ENCODE assay signal across 12 cellular contexts in the genomic region with DNA sequence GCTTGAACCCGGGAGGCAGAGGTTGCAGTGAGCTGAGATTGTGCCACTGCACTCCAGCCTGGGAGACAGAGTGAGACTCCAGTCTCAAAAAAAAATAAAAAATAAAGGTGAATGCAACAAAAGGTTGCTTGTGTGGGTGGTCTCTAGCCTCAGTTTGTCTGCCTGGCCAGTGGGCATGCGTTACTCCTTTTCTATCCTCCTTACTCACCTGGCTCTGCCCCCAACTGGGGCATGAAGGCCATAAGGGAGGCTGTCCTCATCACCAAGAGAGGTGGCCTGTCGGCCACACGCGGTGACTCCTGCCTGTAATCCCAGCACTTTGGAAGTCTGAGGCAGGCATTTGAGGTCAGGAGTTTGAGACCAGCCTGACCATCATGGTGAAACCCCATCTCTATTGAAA. TPM values are rescaled to one million over a fixed set of nuclear protein-coding genes. Genes with fewer than 3 reads are reported as not detected.
DNase-seq lines count a peak whose midpoint lies in the region; ATAC-seq, FAIRE-seq and TF ChIP-seq lines count a peak whose summit lies in the region.
"Had no signal": no experiment of that assay in that cellular context is flagged by ENCODE, and none has a peak within 500 bp of the region (broad histone marks: within the 10 kb centered on the region; RNA-seq: fewer than 3 reads in every experiment).

No MANE protein-coding gene starts in this region.

- H3K27ac Mint-ChIP-seq in T-helper 1 cell treated with Interleukin-12 subunit alpha and Interleukin-12 subunit beta and Interleukin-4 antibody, amounts not matched to agents 30 μg/mL and 1 μg/mL, for 36 hours = peak overlapping the region; percentile 41
- peak overlapping the region; percentile 100 for H3K27ac Mint-ChIP-seq in activated T-helper 17 cell treated with anti-CD3 and anti-CD28 coated beads, Interleukin-2, amount 50 U/mL, for 72 hours
- peak overlapping the region; percentile 62 for H3K27ac Mint-ChIP-seq in stimulated activated naive B cell treated with anti-CD40 and anti-IgM and Interleukin-4, amounts not matched to agents 10 μg/mL and 1 μg/mL and 100 μg/mL, for 72 hours
- no peak overlapping the region for H3K27ac Mint-ChIP-seq in progenitor cell of endocrine pancreas

- H3K27ac ChIP-seq in right lobe of liver = peak overlapping the region in 2 of 3 donors; percentile 97 to 99

- no peaks in the 10 kb centered on the region for H3K27me3 ChIP-seq in right lobe of liver

- H3K4me1 ChIP-seq in right lobe of liver = peaks cover 0 to 18% (median 10%) of the 10 kb centered on the region in 4 donors

- H3K36me3 Mint-ChIP-seq in T-helper 1 cell treated with Interleukin-12 subunit alpha and Interleukin-12 subunit beta and Interleukin-4 antibody, amounts not matched to agents 30 μg/mL and 1 μg/mL, for 36 hours (ENCODE audit: low read depth) = peaks cover 26% of the 10 kb centered on the region
- peaks cover 41% of the 10 kb centered on the region for H3K36me3 Mint-ChIP-seq in activated T-helper 17 cell treated with anti-CD3 and anti-CD28 coated beads, Interleukin-2, amount 50 U/mL, for 72 hours (ENCODE audit: low read depth)
- peaks cover 29 to 30% of the 10 kb centered on the region in 2 donors for H3K36me3 Mint-ChIP-seq in stimulated activated naive B cell treated with anti-CD40 and anti-IgM and Interleukin-4, amounts not matched to agents 10 μg/mL and 1 μg/mL and 100 μg/mL, for 72 hours
- peaks cover 9% of the 10 kb centered on the region for H3K36me3 Mint-ChIP-seq in progenitor cell of endocrine pancreas (ENCODE audit: insufficient read depth)

- no peaks in the 10 kb centered on the region for H3K9me3 Mint-ChIP-seq in T-helper 1 cell treated with Interleukin-12 subunit alpha and Interleukin-12 subunit beta and Interleukin-4 antibody, amounts not matched to agents 30 μg/mL and 1 μg/mL, for 36 hours
- H3K9me3 Mint-ChIP-seq in activated T-helper 17 cell treated with anti-CD3 and anti-CD28 coated beads, Interleukin-2, amount 50 U/mL, for 72 hours = no peaks in the 10 kb centered on the region
- no peaks in the 10 kb centered on the region for H3K9me3 Mint-ChIP-seq in stimulated activated naive B cell treated with anti-CD40 and anti-IgM and Interleukin-4, amounts not matched to agents 10 μg/mL and 1 μg/mL and 100 μg/mL, for 72 hours
- H3K9me3 Mint-ChIP-seq in progenitor cell of endocrine pancreas (ENCODE audit: low read depth) = no peaks in the 10 kb centered on the region

- peaks cover 0 to 7% (median 0%) of the 10 kb centered on the region in 4 donors for H3K36me3 ChIP-seq in right lobe of liver

- FAIRE-seq in D721Med (lab: Jason Lieb, UNC) = no peak
- FAIRE-seq: H54 had no signal

- DNase-seq in T-helper 1 cell (no peak), right lobe of liver (no peak), progenitor cell of endocrine pancreas (ENCODE audit: low spot score, unreplicated experiment) (no peak), retina (no peak), D721Med (ENCODE audit: insufficient read length, low spot score) (no peak)
- no peak for DNase-seq in stimulated activated naive B cell treated with anti-CD40 and anti-IgM and Interleukin-4, amounts not matched to agents 10 μg/mL and 1 μg/mL and 100 μg/mL, for 72 hours
- DNase-seq: effector CD8-positive, alpha-beta T cell; NCI-H510A had no signal

- TF ChIP-seq CTCF in right lobe of liver (IDR thresholded peaks at IDR 0.05) = no peak
- no peak for TF ChIP-seq CTCF in progenitor cell of endocrine pancreas (IDR thresholded peaks at IDR 0.05; ENCODE audit: unreplicated experiment)
- no peak for TF ChIP-seq CTCF in D721Med (IDR thresholded peaks at IDR 0.05; ENCODE audit: insufficient read depth, missing control alignments)

- no peaks in the 10 kb centered on the region for H3K9me3 ChIP-seq in right lobe of liver

- ATAC-seq in activated T-helper 17 cell treated with anti-CD3 and anti-CD28 coated beads, Interleukin-2, amount 50 U/mL, for 72 hours (replicated peaks) = no peak
- ATAC-seq in right lobe of liver = no peak
- ATAC-seq in stimulated activated naive B cell treated with anti-CD40 and anti-IgM and Interleukin-4, amounts not matched to agents 10 μg/mL and 1 μg/mL and 100 μg/mL, for 72 hours (replicated peaks) = no peak

- H3K4me3 ChIP-seq in right lobe of liver = no peak overlapping the region

- WGBS in right lobe of liver (ENCODE audit: insufficient coverage, low coverage, low lambda C conversion rate, missing lambda C conversion rate) = 89% methylated on average over 4 of the region's 5 CpGs

- peaks cover 39% of the 10 kb centered on the region for H3K4me1 Mint-ChIP-seq in T-helper 1 cell treated with Interleukin-12 subunit alpha and Interleukin-12 subunit beta and Interleukin-4 antibody, amounts not matched to agents 30 μg/mL and 1 μg/mL, for 36 hours (ENCODE audit: low read depth)
- peaks cover 39% of the 10 kb centered on the region for H3K4me1 Mint-ChIP-seq in activated T-helper 17 cell treated with anti-CD3 and anti-CD28 coated beads, Interleukin-2, amount 50 U/mL, for 72 hours
- H3K4me1 Mint-ChIP-seq in stimulated activated naive B cell treated with anti-CD40 and anti-IgM and Interleukin-4, amounts not matched to agents 10 μg/mL and 1 μg/mL and 100 μg/mL, for 72 hours = peaks cover 49 to 75% of the 10 kb centered on the region in 2 donors
- peaks cover 14% of the 10 kb centered on the region for H3K4me1 Mint-ChIP-seq in progenitor cell of endocrine pancreas (ENCODE audit: low read depth)

- H3K4me3 Mint-ChIP-seq in T-helper 1 cell treated with Interleukin-12 subunit alpha and Interleukin-12 subunit beta and Interleukin-4 antibody, amounts not matched to agents 30 μg/mL and 1 μg/mL, for 36 hours = no peak overlapping the region
- H3K4me3 Mint-ChIP-seq in activated T-helper 17 cell treated with anti-CD3 and anti-CD28 coated beads, Interleukin-2, amount 50 U/mL, for 72 hours = peak overlapping the region; percentile 78
- peak overlapping the region in 1 of 2 donors; percentile 4 for H3K4me3 Mint-ChIP-seq in stimulated activated naive B cell treated with anti-CD40 and anti-IgM and Interleukin-4, amounts not matched to agents 10 μg/mL and 1 μg/mL and 100 μg/mL, for 72 hours
- no peak overlapping the region for H3K4me3 Mint-ChIP-seq in progenitor cell of endocrine pancreas (ENCODE audit: low read depth)

- no peaks in the 10 kb centered on the region for H3K27me3 Mint-ChIP-seq in T-helper 1 cell treated with Interleukin-12 subunit alpha and Interleukin-12 subunit beta and Interleukin-4 antibody, amounts not matched to agents 30 μg/mL and 1 μg/mL, for 36 hours (ENCODE audit: low read depth)
- no peaks in the 10 kb centered on the region for H3K27me3 Mint-ChIP-seq in activated T-helper 17 cell treated with anti-CD3 and anti-CD28 coated beads, Interleukin-2, amount 50 U/mL, for 72 hours
- peaks cover 0 to 4% of the 10 kb centered on the region in 2 donors for H3K27me3 Mint-ChIP-seq in stimulated activated naive B cell treated with anti-CD40 and anti-IgM and Interleukin-4, amounts not matched to agents 10 μg/mL and 1 μg/mL and 100 μg/mL, for 72 hours
- H3K27me3 Mint-ChIP-seq in progenitor cell of endocrine pancreas = no peaks in the 10 kb centered on the region

- no peak for TF ChIP-seq POLR2A in right lobe of liver (IDR thresholded peaks at IDR 0.05)

- intact Hi-C loops in right lobe of liver (cut with DNase I) = no loop called here

RNA-seq across cellular contexts. Expression of gene JUND, which starts 1.9 kb away (rescaled TPM):
- total RNA-seq in activated T-helper 17 cell treated with anti-CD3 and anti-CD28 coated beads, Interleukin-2, amount 50 U/mL, for 72 hours = 100 to 1,000 TPM; 177 to 324 TPM
- 100 to 1,000 TPM in 4 of 6 experiments, 10 to 100 TPM in 2; 29.3 to 188 (median 134) TPM for total RNA-seq in right lobe of liver
- 158 and 168 TPM in 2 replicates for total RNA-seq in progenitor cell of endocrine pancreas

RNA-seq across cellular contexts. Expression of gene IQCN, which starts 9.1 kb away (rescaled TPM):
- 1 to 10 TPM; 1.1 to 1.3 TPM for total RNA-seq in activated T-helper 17 cell treated with anti-CD3 and anti-CD28 coated beads, Interleukin-2, amount 50 U/mL, for 72 hours
- total RNA-seq in right lobe of liver = 1 to 10 TPM in 5 of 6 experiments, under 1 TPM in 1; 0.82 to 5.3 (median 2.5) TPM
- total RNA-seq in progenitor cell of endocrine pancreas = 10.5 and 10.9 TPM in 2 replicates

RNA-seq across cellular contexts. Expression of gene LSM4, which starts 39.5 kb away (rescaled TPM):
- 100 to 1,000 TPM; 176 to 252 TPM for total RNA-seq in activated T-helper 17 cell treated with anti-CD3 and anti-CD28 coated beads, Interleukin-2, amount 50 U/mL, for 72 hours
- total RNA-seq in right lobe of liver = 100 to 1,000 TPM in 2 of 6 experiments, 10 to 100 TPM in 4; 37.6 to 139 (median 47.3) TPM
- total RNA-seq in progenitor cell of endocrine pancreas = 150 and 154 TPM in 2 replicates

RNA-seq across cellular contexts. Expression of gene PGPEP1, which starts 57.1 kb away (rescaled TPM):
- total RNA-seq in activated T-helper 17 cell treated with anti-CD3 and anti-CD28 coated beads, Interleukin-2, amount 50 U/mL, for 72 hours = 10 to 100 TPM; 38.9 to 46.0 TPM
- total RNA-seq in right lobe of liver (10 to 100 TPM; 33.0 to 55.5 (median 40.7) TPM), progenitor cell of endocrine pancreas (43.5 and 51.3 TPM in 2 replicates)

RNA-seq across cellular contexts. Expression of gene PDE4C, which starts 57.1 kb away (rescaled TPM):
- 1 to 10 TPM in 1 of 2 donors, under 1 TPM in 1; 0.95 to 1.4 TPM for total RNA-seq in activated T-helper 17 cell treated with anti-CD3 and anti-CD28 coated beads, Interleukin-2, amount 50 U/mL, for 72 hours
- total RNA-seq in right lobe of liver (1 to 10 TPM in 1 of 6 experiments, under 1 TPM in 5; 0.25 to 1.1 (median 0.57) TPM), progenitor cell of endocrine pancreas (0.53 and 1.6 TPM in 2 replicates)
- total RNA-seq: A172 had no signal
